8 cellular contexts compared by ENCODE assay signal in genomic region chr19:45485301-45486077, GRCh38. TPM values are rescaled to one million over a fixed set of nuclear protein-coding genes. Genes with fewer than 3 reads are reported as not detected.
DNase-seq lines count a peak whose midpoint lies in the region; ATAC-seq and TF ChIP-seq lines count a peak whose summit lies in the region.

No MANE protein-coding gene starts in this region.

- DNase-seq in AG10803 (ENCODE audit: low read depth) (peak; percentile 93), NCI-H345 (lab: John Stamatoyannopoulos, UW) (peak; percentile 95), cerebellar cortex (ENCODE audit: low spot score) (peak; percentile 98), kidney epithelial cell (ENCODE audit: low read depth) (peak; percentile 70)
- peak; percentile 97 for DNase-seq in activated CD4-positive, CD25-positive, alpha-beta regulatory T cell treated with anti-CD3 and anti-CD28 coated beads, Interleukin-2, amount 50 U/mL, for 16 hours (ENCODE audit: low read depth, low spot score)
- peak; percentile 99 for DNase-seq in stimulated activated CD4-positive, alpha-beta T cell treated with anti-CD3 and anti-CD28 coated beads, Interleukin-15, amount 100 ng/mL, for 24 hours

- peak; percentile 96 for ATAC-seq in GM19023 (IDR thresholded peaks at IDR 0.05; ENCODE audit: unreplicated experiment)
- ATAC-seq in HG03196 (IDR thresholded peaks at IDR 0.05; ENCODE audit: unreplicated experiment), result peak; percentile 88

- H3K4me3 ChIP-seq in AG10803 (ENCODE audit: low read length), result peak overlapping the region; percentile 83
- H3K4me3 ChIP-seq in kidney epithelial cell (ENCODE audit: low read depth, low read length), result peak overlapping the region; percentile 62

- no peaks in the 10 kb centered on the region for H3K36me3 ChIP-seq in kidney epithelial cell (ENCODE audit: control insufficient read depth, insufficient read depth, low read length)

- no peaks in the 10 kb centered on the region for H3K27me3 ChIP-seq in kidney epithelial cell (ENCODE audit: control insufficient read depth, insufficient read depth, low read length)

- TF ChIP-seq CTCF in AG10803 (conservative IDR thresholded peaks at IDR 0.05; ENCODE audit: low read length) (peak; percentile 93), kidney epithelial cell (IDR thresholded peaks at IDR 0.05; ENCODE audit: insufficient read depth, low read length, poor library complexity, severe bottlenecking) (peak; percentile 95)

RNA-seq across cellular contexts. Expression of gene RTN2, which starts 11.4 kb away (rescaled TPM):
- 13.4 and 18.5 TPM in 2 replicates for total RNA-seq in kidney epithelial cell

RNA-seq across cellular contexts. Expression of gene PPM1N, which starts 12.8 kb away (rescaled TPM):
- 0.48 TPM in 1 of 2 replicates, not detected in the other for total RNA-seq in kidney epithelial cell

RNA-seq across cellular contexts. Expression of gene FOSB, which starts 17.7 kb away (rescaled TPM):
- 1.6 and 5.3 TPM in 2 replicates for total RNA-seq in kidney epithelial cell

RNA-seq across cellular contexts. Expression of gene VASP, which starts 21.8 kb away (rescaled TPM):
- total RNA-seq in kidney epithelial cell, result 228 and 248 TPM in 2 replicates

Comparison
In these comparisons a context has a peak if more than half of its experiments do, and no peak if none do; other contexts are left out.
1. Peak in every context shown above with its lines: DNase-seq, ATAC-seq and H3K4me3 ChIP-seq.